ENCODE assay signal across 19 cellular contexts in the genomic region with DNA sequence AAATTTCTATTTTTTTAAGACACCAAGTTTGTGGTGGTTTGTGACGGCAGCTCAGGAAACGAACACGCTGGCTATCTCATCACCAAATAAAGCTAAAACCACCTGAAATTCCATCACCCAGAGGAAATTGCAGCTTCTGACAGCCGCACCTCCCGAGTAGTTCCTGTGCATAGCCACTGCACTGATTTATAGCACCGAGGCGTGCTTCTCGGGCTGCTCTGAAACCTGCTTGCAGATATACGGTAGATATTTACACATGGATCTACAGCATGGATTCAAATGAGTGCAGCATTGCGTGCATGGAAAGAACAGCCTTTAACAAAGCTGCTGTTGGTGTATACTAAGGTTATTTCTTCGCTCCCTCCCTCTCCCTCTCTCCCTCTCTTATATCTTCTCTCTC.
"Had no signal": no experiment of that assay in that cellular context is flagged by ENCODE, and none has a peak within 500 bp of the region (broad histone marks: within the 10 kb centered on the region; RNA-seq: fewer than 3 reads in every experiment).

No MANE protein-coding gene starts in this region.

- H3K36me3 ChIP-seq: SJSA1 had no signal

- H3K27ac ChIP-seq: KMS-11, SJSA1, SK-N-MC had no signal

- ATAC-seq: HepG2 had no signal

- H3K4me2 ChIP-seq: KMS-11 had no signal

- H3K27me3 ChIP-seq: SJSA1 had no signal

- H3K4me3 ChIP-seq: SJSA1, SK-N-MC had no signal

- H3K4me1 ChIP-seq: SJSA1 had no signal

- H3K9me3 ChIP-seq: SJSA1 had no signal

- DNase-seq: IMR-90, Kasumi-1, MM.1S, NCI-H1092 treated with DMSO at 0.1 percent for 48 hours, NCI-H1436, NCI-H187 treated with DMSO at 0.1 percent for 48 hours, NCI-H2029 treated with DMSO at 0.1 percent for 48 hours, NCI-H2171 treated with DMSO at 0.1 percent for 48 hours, NCI-H345, NCI-H446 treated with DMSO at 0.1 percent for 48 hours, NCI-H524, NCI-H774, Right ventricle myocardium superior, RPMI8226, SIG-M5 had no signal
